2 cellular contexts compared by ENCODE assay signal in genomic region chr22:50074056-50074455, GRCh38.
TF ChIP-seq lines count a peak whose summit lies in the region.

No MANE protein-coding gene starts in this region.

TF ChIP-seq in GM23338, 12 proteins besides CTCF, POLR2A, EP300 and RAD21 (continued from another document):
- TF ChIP-seq ZNF462 (CRISPR knock-in tag; IDR thresholded peaks at IDR 0.05) (no peak), NANOG (IDR thresholded peaks at IDR 0.05; ENCODE audit: borderline replicate concordance) (no peak), STAT1 (IDR thresholded peaks at IDR 0.05; ENCODE audit: unreplicated experiment) (no peak), POLR2AphosphoS5 (IDR thresholded peaks at IDR 0.05; ENCODE audit: low read depth) (no peak), JUNB (IDR thresholded peaks at IDR 0.05; ENCODE audit: unreplicated experiment) (no peak), ZNF331 (CRISPR knock-in tag; IDR thresholded peaks at IDR 0.05; ENCODE audit: low read depth) (no peak), EZH2phosphoT487 (IDR thresholded peaks at IDR 0.05; ENCODE audit: unreplicated experiment) (no peak), ZNF114 (CRISPR knock-in tag; IDR thresholded peaks at IDR 0.05) (no peak), EZH2 (IDR thresholded peaks at IDR 0.05; ENCODE audit: low read depth, unreplicated experiment) (no peak), REST (IDR thresholded peaks at IDR 0.05; ENCODE audit: unreplicated experiment) (no peak)
- TF ChIP-seq, protein P1, sequence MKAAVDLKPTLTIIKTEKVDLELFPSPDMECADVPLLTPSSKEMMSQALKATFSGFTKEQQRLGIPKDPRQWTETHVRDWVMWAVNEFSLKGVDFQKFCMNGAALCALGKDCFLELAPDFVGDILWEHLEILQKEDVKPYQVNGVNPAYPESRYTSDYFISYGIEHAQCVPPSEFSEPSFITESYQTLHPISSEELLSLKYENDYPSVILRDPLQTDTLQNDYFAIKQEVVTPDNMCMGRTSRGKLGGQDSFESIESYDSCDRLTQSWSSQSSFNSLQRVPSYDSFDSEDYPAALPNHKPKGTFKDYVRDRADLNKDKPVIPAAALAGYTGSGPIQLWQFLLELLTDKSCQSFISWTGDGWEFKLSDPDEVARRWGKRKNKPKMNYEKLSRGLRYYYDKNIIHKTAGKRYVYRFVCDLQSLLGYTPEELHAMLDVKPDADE (IDR thresholded peaks at IDR 0.05) = no peak

TF ChIP-seq in WTC11, 78 proteins besides CTCF, POLR2A, EP300 and RAD21 (continued from another document):
- TF ChIP-seq, protein P2, sequence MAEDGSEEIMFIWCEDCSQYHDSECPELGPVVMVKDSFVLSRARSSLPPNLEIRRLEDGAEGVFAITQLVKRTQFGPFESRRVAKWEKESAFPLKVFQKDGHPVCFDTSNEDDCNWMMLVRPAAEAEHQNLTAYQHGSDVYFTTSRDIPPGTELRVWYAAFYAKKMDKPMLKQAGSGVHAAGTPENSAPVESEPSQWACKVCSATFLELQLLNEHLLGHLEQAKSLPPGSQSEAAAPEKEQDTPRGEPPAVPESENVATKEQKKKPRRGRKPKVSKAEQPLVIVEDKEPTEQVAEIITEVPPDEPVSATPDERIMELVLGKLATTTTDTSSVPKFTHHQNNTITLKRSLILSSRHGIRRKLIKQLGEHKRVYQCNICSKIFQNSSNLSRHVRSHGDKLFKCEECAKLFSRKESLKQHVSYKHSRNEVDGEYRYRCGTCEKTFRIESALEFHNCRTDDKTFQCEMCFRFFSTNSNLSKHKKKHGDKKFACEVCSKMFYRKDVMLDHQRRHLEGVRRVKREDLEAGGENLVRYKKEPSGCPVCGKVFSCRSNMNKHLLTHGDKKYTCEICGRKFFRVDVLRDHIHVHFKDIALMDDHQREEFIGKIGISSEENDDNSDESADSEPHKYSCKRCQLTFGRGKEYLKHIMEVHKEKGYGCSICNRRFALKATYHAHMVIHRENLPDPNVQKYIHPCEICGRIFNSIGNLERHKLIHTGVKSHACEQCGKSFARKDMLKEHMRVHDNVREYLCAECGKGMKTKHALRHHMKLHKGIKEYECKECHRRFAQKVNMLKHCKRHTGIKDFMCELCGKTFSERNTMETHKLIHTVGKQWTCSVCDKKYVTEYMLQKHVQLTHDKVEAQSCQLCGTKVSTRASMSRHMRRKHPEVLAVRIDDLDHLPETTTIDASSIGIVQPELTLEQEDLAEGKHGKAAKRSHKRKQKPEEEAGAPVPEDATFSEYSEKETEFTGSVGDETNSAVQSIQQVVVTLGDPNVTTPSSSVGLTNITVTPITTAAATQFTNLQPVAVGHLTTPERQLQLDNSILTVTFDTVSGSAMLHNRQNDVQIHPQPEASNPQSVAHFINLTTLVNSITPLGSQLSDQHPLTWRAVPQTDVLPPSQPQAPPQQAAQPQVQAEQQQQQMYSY (CRISPR knock-in tag; IDR thresholded peaks at IDR 0.05) = no peak
- TF ChIP-seq GTF2I (CRISPR knock-in tag; conservative IDR thresholded peaks at IDR 0.05) = no peak
- TF ChIP-seq ZNF396 (CRISPR knock-in tag; IDR thresholded peaks at IDR 0.05; ENCODE audit: borderline replicate concordance) = no peak
- no peak for TF ChIP-seq TCF7 (CRISPR knock-in tag; IDR thresholded peaks at IDR 0.05; ENCODE audit: low read depth)
- no peak for TF ChIP-seq NFATC4 (CRISPR knock-in tag; IDR thresholded peaks at IDR 0.05)
- TF ChIP-seq NR3C1 (CRISPR knock-in tag; conservative IDR thresholded peaks at IDR 0.05; ENCODE audit: low read depth) = no peak
- TF ChIP-seq, protein P3, sequence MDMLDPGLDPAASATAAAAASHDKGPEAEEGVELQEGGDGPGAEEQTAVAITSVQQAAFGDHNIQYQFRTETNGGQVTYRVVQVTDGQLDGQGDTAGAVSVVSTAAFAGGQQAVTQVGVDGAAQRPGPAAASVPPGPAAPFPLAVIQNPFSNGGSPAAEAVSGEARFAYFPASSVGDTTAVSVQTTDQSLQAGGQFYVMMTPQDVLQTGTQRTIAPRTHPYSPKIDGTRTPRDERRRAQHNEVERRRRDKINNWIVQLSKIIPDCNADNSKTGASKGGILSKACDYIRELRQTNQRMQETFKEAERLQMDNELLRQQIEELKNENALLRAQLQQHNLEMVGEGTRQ (CRISPR knock-in tag; IDR thresholded peaks at IDR 0.05) = no peak
- no peak for TF ChIP-seq ZBTB43 (CRISPR knock-in tag; IDR thresholded peaks at IDR 0.05)
- TF ChIP-seq, protein P4, sequence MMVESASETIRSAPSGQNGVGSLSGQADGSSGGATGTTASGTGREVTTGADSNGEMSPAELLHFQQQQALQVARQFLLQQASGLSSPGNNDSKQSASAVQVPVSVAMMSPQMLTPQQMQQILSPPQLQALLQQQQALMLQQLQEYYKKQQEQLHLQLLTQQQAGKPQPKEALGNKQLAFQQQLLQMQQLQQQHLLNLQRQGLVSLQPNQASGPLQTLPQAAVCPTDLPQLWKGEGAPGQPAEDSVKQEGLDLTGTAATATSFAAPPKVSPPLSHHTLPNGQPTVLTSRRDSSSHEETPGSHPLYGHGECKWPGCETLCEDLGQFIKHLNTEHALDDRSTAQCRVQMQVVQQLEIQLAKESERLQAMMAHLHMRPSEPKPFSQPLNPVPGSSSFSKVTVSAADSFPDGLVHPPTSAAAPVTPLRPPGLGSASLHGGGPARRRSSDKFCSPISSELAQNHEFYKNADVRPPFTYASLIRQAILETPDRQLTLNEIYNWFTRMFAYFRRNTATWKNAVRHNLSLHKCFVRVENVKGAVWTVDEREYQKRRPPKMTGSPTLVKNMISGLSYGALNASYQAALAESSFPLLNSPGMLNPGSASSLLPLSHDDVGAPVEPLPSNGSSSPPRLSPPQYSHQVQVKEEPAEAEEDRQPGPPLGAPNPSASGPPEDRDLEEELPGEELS (CRISPR knock-in tag; IDR thresholded peaks at IDR 0.05) = no peak
- no peak for TF ChIP-seq FOXP1 (CRISPR knock-in tag; IDR thresholded peaks at IDR 0.05; ENCODE audit: borderline replicate concordance)
